Comparison of ENCODE assay signal across 18 cellular contexts in the genomic region with DNA sequence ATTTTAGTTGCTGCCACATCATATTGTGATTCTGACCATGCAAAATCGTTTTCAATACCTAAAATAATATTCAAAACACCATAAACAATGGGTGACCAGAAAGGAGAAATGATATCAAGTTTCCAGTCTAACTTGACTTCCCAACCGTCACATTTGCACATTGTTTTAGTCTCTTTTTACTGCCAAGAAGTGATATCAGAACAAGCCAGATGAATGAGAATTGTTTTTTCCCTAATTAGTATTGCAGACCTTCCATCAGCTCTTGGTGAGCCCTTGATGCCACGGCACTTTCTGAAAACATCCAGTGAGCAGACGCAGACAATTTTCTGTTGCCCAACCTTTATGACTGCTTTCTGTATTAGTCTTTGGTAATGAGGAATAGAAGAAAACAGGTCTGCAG.
A peak's percentile ranks its signal among the peaks of the same experiment; 100 is the strongest.
DNase-seq lines count a peak whose midpoint lies in the region; ATAC-seq, FAIRE-seq and TF ChIP-seq lines count a peak whose summit lies in the region.
"Had no signal": no experiment of that assay in that cellular context is flagged by ENCODE, and none has a peak within 500 bp of the region (broad histone marks: within the 10 kb centered on the region; RNA-seq: fewer than 3 reads in every experiment).

No MANE protein-coding gene starts in this region.

- H3K4me3 ChIP-seq in left ventricle myocardium inferior (no peak overlapping the region), GM12878 (no peak overlapping the region), left lung (no peak overlapping the region)

- intact Hi-C loops in left ventricle myocardium inferior (cut with micrococcal nuclease) (no loop called here), left ventricle myocardium superior (cut with micrococcal nuclease) (no loop called here), GM12878 (cut with micrococcal nuclease; ENCODE audit: unreplicated experiment) (no loop called here), left lung (cut with DNase I) (no loop called here)

- SMC1A ChIA-PET in GM12878 (lab: Charles Lee; ENCODE audit: uncharacterized antibody, unreplicated experiment): no interaction called here

- no peak for TF ChIP-seq RAD21 in GM12878 (IDR thresholded peaks at IDR 0.05; ENCODE audit: insufficient read depth, low read depth, low read length)

- TF ChIP-seq CTCF in left ventricle myocardium inferior (IDR thresholded peaks at IDR 0.05; ENCODE audit: borderline replicate concordance) (no peak), GM12878 (IDR thresholded peaks at IDR 0.05 in 2 of 3, conservative IDR thresholded peaks at IDR 0.05 in 1 of 3; ENCODE audit: control insufficient read depth in 2 of 3, extremely low read depth in 1 of 3, insufficient read depth in 1 of 3, low read depth in 3 of 3, low read length in 3 of 3) (no peak), left lung (IDR thresholded peaks at IDR 0.05) (no peak)

- TF ChIP-seq POLR2A in GM12878 (IDR thresholded peaks at IDR 0.05; ENCODE audit: low read depth, low read length): no peak

- H3K4me2 ChIP-seq in GM12878 (ENCODE audit: control insufficient read depth, insufficient read depth): no peak overlapping the region
- H3K4me2 ChIP-seq: SK-N-SH had no signal

- FAIRE-seq in GM12878 (lab: Jason Lieb, UNC) (no peak), frontal cortex (lab: Jason Lieb, UNC) (no peak)
- FAIRE-seq: G401.6, H54 had no signal

- BruUV-seq in GM12878 (replicated peaks; lab: Mats Ljungman, UMichigan): no TSS peak

- no peak overlapping the region for H2AFZ ChIP-seq in GM12878 (ENCODE audit: control insufficient read depth, low read depth, low read length)

- H3K27me3 ChIP-seq in left ventricle myocardium inferior (ENCODE audit: low read depth) (no peaks in the 10 kb centered on the region), GM12878 (replicated peaks in 1 of 2; ENCODE audit: control insufficient read depth in 2 of 2, insufficient read depth in 2 of 2, low read length in 1 of 2) (no peaks in the 10 kb centered on the region; a peak in 1 of 4 replicates), left lung (no peaks in the 10 kb centered on the region)

- H3K9me3 ChIP-seq in left ventricle myocardium inferior (replicated peaks) (peaks cover 2% of the 10 kb centered on the region), GM12878 (replicated peaks; ENCODE audit: control insufficient read depth, insufficient read depth, low read length) (no peaks in the 10 kb centered on the region), left lung (peaks cover 0 to 6% of the 10 kb centered on the region in 2 donors)
- H3K9me3 ChIP-seq: SK-N-SH had no signal

- CTCF ChIA-PET in GM12878 (lab: Yijun Ruan, JAX): no interaction called here

- 1% methylated on average over 4 of the region's 4 CpGs for WGBS in GM12878 (ENCODE audit: insufficient coverage, insufficient replicate concordance, low lambda C conversion rate, missing lambda C conversion rate)

- H3K9ac ChIP-seq in GM12878 (ENCODE audit: control insufficient read depth, insufficient read depth, low read length): no peak overlapping the region
- H3K9ac ChIP-seq: SK-N-SH had no signal

- H3K36me3 ChIP-seq in left ventricle myocardium inferior (no peaks in the 10 kb centered on the region), GM12878 (ENCODE audit: control insufficient read depth in 2 of 2, insufficient read depth in 2 of 2, low read length in 1 of 2) (no peaks in the 10 kb centered on the region), left lung (no peaks in the 10 kb centered on the region)

- in situ Hi-C loops in GM12878 (cut with MboI): no loop called here

- RAD21 ChIA-PET in GM12878 (lab: Charles Lee; ENCODE audit: unreplicated experiment): no interaction called here

- no peaks in the 10 kb centered on the region for H3K79me2 ChIP-seq in GM12878 (ENCODE audit: control insufficient read depth, insufficient read depth, low read length)

- peak overlapping the region; percentile 7 for H3K27ac ChIP-seq in left ventricle myocardium inferior (replicated peaks)
- no peak overlapping the region for H3K27ac ChIP-seq in GM12878 (ENCODE audit: control insufficient read depth, insufficient read depth)
- H3K27ac ChIP-seq in left lung: no peak overlapping the region

- DNase-seq in left ventricle myocardium inferior: no peak
- no peak for DNase-seq in left ventricle myocardium superior
- DNase-seq in GM12878 (ENCODE audit: low read depth, low spot score): no peak
- DNase-seq in medulla oblongata (ENCODE audit: extremely low spot score): peak; percentile 65
- no peak for DNase-seq in left lung
- DNase-seq in NCI-H82 treated with DMSO at 0.1 percent for 48 hours (lab: John Stamatoyannopoulos, UW; ENCODE audit: unreplicated experiment): no peak
- no peak for DNase-seq in frontal cortex (ENCODE audit: low spot score in 2 of 2)
- DNase-seq: NCI-H1105 treated with DMSO at 0.1 percent for 48 hours; NCI-H2029 treated with DMSO at 0.1 percent for 48 hours; NCI-H226; NCI-H510A treated with DMSO at 0.1 percent for 48 hours; NCI-H748 treated with DMSO at 0.1 percent for 48 hours; NK-92 treated with Interleukin-12 subunit alpha and Interleukin-12 subunit beta, amount 100 ng/mL, for 24 hours; SIG-M5; SK-N-SH had no signal

- no peaks in the 10 kb centered on the region for H4K20me1 ChIP-seq in GM12878 (ENCODE audit: control insufficient read depth, insufficient read depth)

- no peak for TF ChIP-seq EP300 in GM12878 (IDR thresholded peaks at IDR 0.05; ENCODE audit: borderline replicate concordance in 1 of 2, control insufficient read depth in 1 of 2, low read depth in 2 of 2, low read length in 2 of 2)

- ATAC-seq in left ventricle myocardium superior (no peak), GM12878 (no peak), left lung (no peak)
- ATAC-seq: Panc1 had no signal

- H3K4me1 ChIP-seq in left ventricle myocardium inferior (peaks cover 8% of the 10 kb centered on the region), GM12878 (ENCODE audit: control insufficient read depth, insufficient read depth, low read length) (no peaks in the 10 kb centered on the region), left lung (no peaks in the 10 kb centered on the region)

- POLR2A ChIA-PET in GM12878 (lab: Charles Lee): no interaction called here

TF ChIP-seq in GM12878, 131 proteins besides CTCF, POLR2A, EP300 and RAD21:
- TF ChIP-seq, protein P1, sequence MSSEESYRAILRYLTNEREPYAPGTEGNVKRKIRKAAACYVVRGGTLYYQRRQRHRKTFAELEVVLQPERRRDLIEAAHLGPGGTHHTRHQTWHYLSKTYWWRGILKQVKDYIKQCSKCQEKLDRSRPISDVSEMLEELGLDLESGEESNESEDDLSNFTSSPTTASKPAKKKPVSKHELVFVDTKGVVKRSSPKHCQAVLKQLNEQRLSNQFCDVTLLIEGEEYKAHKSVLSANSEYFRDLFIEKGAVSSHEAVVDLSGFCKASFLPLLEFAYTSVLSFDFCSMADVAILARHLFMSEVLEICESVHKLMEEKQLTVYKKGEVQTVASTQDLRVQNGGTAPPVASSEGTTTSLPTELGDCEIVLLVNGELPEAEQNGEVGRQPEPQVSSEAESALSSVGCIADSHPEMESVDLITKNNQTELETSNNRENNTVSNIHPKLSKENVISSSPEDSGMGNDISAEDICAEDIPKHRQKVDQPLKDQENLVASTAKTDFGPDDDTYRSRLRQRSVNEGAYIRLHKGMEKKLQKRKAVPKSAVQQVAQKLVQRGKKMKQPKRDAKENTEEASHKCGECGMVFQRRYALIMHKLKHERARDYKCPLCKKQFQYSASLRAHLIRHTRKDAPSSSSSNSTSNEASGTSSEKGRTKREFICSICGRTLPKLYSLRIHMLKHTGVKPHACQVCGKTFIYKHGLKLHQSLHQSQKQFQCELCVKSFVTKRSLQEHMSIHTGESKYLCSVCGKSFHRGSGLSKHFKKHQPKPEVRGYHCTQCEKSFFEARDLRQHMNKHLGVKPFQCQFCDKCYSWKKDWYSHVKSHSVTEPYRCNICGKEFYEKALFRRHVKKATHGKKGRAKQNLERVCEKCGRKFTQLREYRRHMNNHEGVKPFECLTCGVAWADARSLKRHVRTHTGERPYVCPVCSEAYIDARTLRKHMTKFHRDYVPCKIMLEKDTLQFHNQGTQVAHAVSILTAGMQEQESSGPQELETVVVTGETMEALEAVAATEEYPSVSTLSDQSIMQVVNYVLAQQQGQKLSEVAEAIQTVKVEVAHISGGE (CRISPR knock-in tag; IDR thresholded peaks at IDR 0.05): no peak
- peak; percentile 20; the same call in 1 of the 2 replicates for TF ChIP-seq NFIC (IDR thresholded peaks at IDR 0.05; ENCODE audit: low read depth, low read length)
